In genomic region chr19:14405758-14406644, GRCh38 we compare ENCODE assay signal across 8 cellular contexts. TPM values are rescaled to one million over a fixed set of nuclear protein-coding genes. Genes with fewer than 3 reads are reported as not detected.
DNase-seq lines count a peak whose midpoint lies in the region; ATAC-seq lines count a peak whose summit lies in the region.

No MANE protein-coding gene starts in this region.

- peak overlapping the region; percentile 93 for H3K4ac ChIP-seq in neuronal stem cell (ENCODE audit: low read length)

- peak overlapping the region; percentile 70 for H3K27ac ChIP-seq in neuronal stem cell (replicated peaks; ENCODE audit: low read length)

- H3K79me1 ChIP-seq in neuronal stem cell (ENCODE audit: low read depth, low read length): peaks cover 5% of the 10 kb centered on the region

- H2AK5ac ChIP-seq in neuronal stem cell (ENCODE audit: low read depth, low read length): peak overlapping the region; percentile 36

- H3K36me3 ChIP-seq in neuronal stem cell (replicated peaks in 1 of 2; ENCODE audit: control insufficient read depth in 2 of 2, insufficient read depth in 2 of 2, low read length in 2 of 2): peaks cover 37 to 47% of the 10 kb centered on the region in 2 donors

- peak overlapping the region; percentile 82 for H3K9ac ChIP-seq in neuronal stem cell (ENCODE audit: low read depth, low read length, poor library complexity)

- H4K8ac ChIP-seq in neuronal stem cell (ENCODE audit: low read depth, low read length): no peak overlapping the region

- peak; percentile 51 for ATAC-seq in GM21381 (IDR thresholded peaks at IDR 0.05; ENCODE audit: unreplicated experiment)

- peak; percentile 74 for DNase-seq in COLO668 (lab: John Stamatoyannopoulos, UW; ENCODE audit: unreplicated experiment)
- peak; percentile 54 for DNase-seq in KG1 (lab: John Stamatoyannopoulos, UW)
- DNase-seq in SHP77 treated with DMSO at 0.1 percent for 48 hours (lab: John Stamatoyannopoulos, UW): peak; percentile 71
- peak; percentile 83 for DNase-seq in activated gamma-delta T cell treated with Interleukin-2 at 50 U/mL for 16 hours
- peak; percentile 73 for DNase-seq in foreskin melanocyte
- peak; percentile 98 for DNase-seq in neuronal stem cell (ENCODE audit: low spot score)
- DNase-seq in stromal cell of bone marrow (ENCODE audit: low read depth): peak; percentile 31

- H3K27me3 ChIP-seq in neuronal stem cell (ENCODE audit: control insufficient read depth in 3 of 3, insufficient read depth in 3 of 3, low read depth in 1 of 3, low read length in 3 of 3): peaks cover 0 to 3% (median 0%) of the 10 kb centered on the region in 3 experiments

- H2BK120ac ChIP-seq in neuronal stem cell (ENCODE audit: low read depth, low read length): no peak overlapping the region

- peak overlapping the region; percentile 48 for H3K4me2 ChIP-seq in neuronal stem cell (ENCODE audit: insufficient read depth, low read length, poor library complexity, severe bottlenecking)

- no CpG with 5 or more reads among the region's 61 CpGs for WGBS in neuronal stem cell (ENCODE audit: extremely low coverage in 2 of 2, insufficient read length in 2 of 2, insufficient replicate concordance in 1 of 2), 2 donors

- H3K4me3 ChIP-seq in neuronal stem cell (ENCODE audit: low read length in 2 of 2): peak overlapping the region; percentile 40 to 74

- peak overlapping the region; percentile 93 for H2BK15ac ChIP-seq in neuronal stem cell (ENCODE audit: low read length)

- no peaks in the 10 kb centered on the region for H3K9me3 ChIP-seq in neuronal stem cell (replicated peaks in 1 of 2; ENCODE audit: control insufficient read depth in 2 of 2, insufficient read depth in 1 of 2, low read depth in 1 of 2, low read length in 2 of 2)

- no peak overlapping the region for H4K91ac ChIP-seq in neuronal stem cell (ENCODE audit: low read depth, low read length, poor library complexity)

- peak overlapping the region; percentile 54 for H2BK5ac ChIP-seq in neuronal stem cell (ENCODE audit: low read length)

- H3K23ac ChIP-seq in neuronal stem cell (ENCODE audit: low read depth, low read length, poor library complexity): peak overlapping the region; percentile 80

- peak overlapping the region; percentile 98 for H3K14ac ChIP-seq in neuronal stem cell (ENCODE audit: low read length)

- peak overlapping the region; percentile 78 for H2AFZ ChIP-seq in neuronal stem cell (ENCODE audit: low read length)

- H3K4me1 ChIP-seq in neuronal stem cell (ENCODE audit: control insufficient read depth in 2 of 2, insufficient read depth in 1 of 2, low read depth in 1 of 2, low read length in 2 of 2): peaks cover 3 to 7% of the 10 kb centered on the region in 2 donors

- H2BK12ac ChIP-seq in neuronal stem cell (ENCODE audit: low read length): no peak overlapping the region

- peak overlapping the region; percentile 96 for H3K18ac ChIP-seq in neuronal stem cell (ENCODE audit: low read length)

RNA-seq across cellular contexts. Expression of gene DDX39A, which starts 13.1 kb away (rescaled TPM):
- 75.6 TPM for polyA plus RNA-seq in neuronal stem cell (2013, experiment 1 of 2)
- 76.2 TPM for polyA plus RNA-seq in neuronal stem cell (2013, experiment 2 of 2)

RNA-seq across cellular contexts. Expression of gene ADGRE5, which starts 24.8 kb away (rescaled TPM):
- polyA plus RNA-seq in neuronal stem cell (2013, experiment 1 of 2): 0.74 TPM
- 0.72 TPM for polyA plus RNA-seq in neuronal stem cell (2013, experiment 2 of 2)

RNA-seq across cellular contexts. Expression of gene PKN1, which starts 27.1 kb away (rescaled TPM):
- polyA plus RNA-seq in neuronal stem cell (2013, experiment 1 of 2): 70.0 TPM
- polyA plus RNA-seq in neuronal stem cell (2013, experiment 2 of 2): 68.8 TPM

Comparison
In these comparisons a context has a peak if more than half of its experiments do, and no peak if none do; other contexts are left out.
1. Peak in every context shown above with its lines: DNase-seq, ATAC-seq, H3K4me3 ChIP-seq and H3K27ac ChIP-seq.
2. DNase-seq: peak in every context shown above with its lines; median percentile 98 in neuronal stem cell; 83 in activated gamma-delta T cell treated with Interleukin-2 at 50 U/mL for 16 hours; 74 in COLO668; 73 in foreskin melanocyte; 71 in SHP77 treated with DMSO at 0.1 percent for 48 hours; 54 in KG1; 31 in stromal cell of bone marrow.